In the genomic region with DNA sequence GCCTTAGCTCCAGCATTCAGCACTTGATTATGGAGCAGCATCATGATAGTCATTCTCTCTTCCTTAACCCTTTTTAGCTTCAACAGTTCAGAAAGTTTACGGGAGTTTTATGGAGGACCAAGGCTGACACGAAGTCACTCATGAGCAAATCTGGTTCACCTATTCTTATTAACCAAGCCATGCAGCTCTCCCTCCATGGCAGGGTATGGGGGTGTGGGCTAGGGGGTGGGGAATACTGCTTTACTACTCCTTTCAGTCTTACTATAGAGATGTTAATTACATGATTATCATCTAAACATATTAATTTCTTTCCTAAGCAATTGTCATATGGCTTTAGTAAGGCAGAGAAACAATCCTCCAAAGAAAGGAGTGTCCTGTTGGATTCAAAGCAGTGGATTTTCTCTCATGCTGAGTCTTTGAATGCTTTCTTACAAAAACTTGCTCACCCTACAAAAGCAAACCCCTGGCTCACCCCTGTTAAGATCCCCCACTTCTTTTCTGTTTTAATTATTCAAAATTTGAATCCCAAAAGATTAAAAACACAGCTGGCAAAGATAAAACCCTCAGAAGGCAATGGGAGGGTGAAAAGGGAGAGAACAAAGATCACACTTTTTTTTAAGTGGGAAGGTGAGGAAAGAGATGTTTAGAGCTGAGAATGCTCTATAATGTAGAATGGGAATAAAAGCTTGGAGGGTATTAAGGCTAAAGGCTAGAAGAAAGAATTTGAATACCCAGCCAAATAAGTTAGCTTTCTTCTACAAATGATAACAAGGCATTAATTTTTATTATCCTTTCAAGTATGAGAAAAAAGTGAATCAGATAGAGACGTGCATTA, we compare ENCODE assay signal across 1 cellular context.
TF ChIP-seq lines count a peak whose summit lies in the region.

No MANE protein-coding gene starts in this region.

TF ChIP-seq in H1, 55 proteins besides CTCF, POLR2A, EP300 and RAD21:
- TF ChIP-seq SP1 (IDR thresholded peaks at IDR 0.05; ENCODE audit: low read depth, low read length) (peak; percentile 43; the same call in 1 of the 2 replicates), CHD7 (IDR thresholded peaks at IDR 0.05; ENCODE audit: insufficient replicate concordance, low read length) (peak; percentile 95), ASH2L (IDR thresholded peaks at IDR 0.05; ENCODE audit: low read length) (no peak), POU5F1 (IDR thresholded peaks at IDR 0.05; ENCODE audit: low read depth, low read length) (peak; percentile 76), NANOG (IDR thresholded peaks at IDR 0.05; ENCODE audit: insufficient read depth, low read depth, low read length, poor library complexity, severe bottlenecking) (peak; percentile 84), HDAC2 (IDR thresholded peaks at IDR 0.05; ENCODE audit: borderline replicate concordance in 1 of 2, low read depth in 2 of 2, low read length in 2 of 2) (peak in 1 of 2 experiments; percentile 81; a peak in 2 of 4 replicates), PHF8 (conservative IDR thresholded peaks at IDR 0.05; ENCODE audit: low read depth, low read length) (no peak)
- TF ChIP-seq, protein P1, sequence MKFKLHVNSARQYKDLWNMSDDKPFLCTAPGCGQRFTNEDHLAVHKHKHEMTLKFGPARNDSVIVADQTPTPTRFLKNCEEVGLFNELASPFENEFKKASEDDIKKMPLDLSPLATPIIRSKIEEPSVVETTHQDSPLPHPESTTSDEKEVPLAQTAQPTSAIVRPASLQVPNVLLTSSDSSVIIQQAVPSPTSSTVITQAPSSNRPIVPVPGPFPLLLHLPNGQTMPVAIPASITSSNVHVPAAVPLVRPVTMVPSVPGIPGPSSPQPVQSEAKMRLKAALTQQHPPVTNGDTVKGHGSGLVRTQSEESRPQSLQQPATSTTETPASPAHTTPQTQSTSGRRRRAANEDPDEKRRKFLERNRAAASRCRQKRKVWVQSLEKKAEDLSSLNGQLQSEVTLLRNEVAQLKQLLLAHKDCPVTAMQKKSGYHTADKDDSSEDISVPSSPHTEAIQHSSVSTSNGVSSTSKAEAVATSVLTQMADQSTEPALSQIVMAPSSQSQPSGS (IDR thresholded peaks at IDR 0.05; ENCODE audit: low read length) = peak; percentile 68; the same call in 1 of the 2 replicates
